Comparison of ENCODE assay signal across 8 cellular contexts in the genomic region with DNA sequence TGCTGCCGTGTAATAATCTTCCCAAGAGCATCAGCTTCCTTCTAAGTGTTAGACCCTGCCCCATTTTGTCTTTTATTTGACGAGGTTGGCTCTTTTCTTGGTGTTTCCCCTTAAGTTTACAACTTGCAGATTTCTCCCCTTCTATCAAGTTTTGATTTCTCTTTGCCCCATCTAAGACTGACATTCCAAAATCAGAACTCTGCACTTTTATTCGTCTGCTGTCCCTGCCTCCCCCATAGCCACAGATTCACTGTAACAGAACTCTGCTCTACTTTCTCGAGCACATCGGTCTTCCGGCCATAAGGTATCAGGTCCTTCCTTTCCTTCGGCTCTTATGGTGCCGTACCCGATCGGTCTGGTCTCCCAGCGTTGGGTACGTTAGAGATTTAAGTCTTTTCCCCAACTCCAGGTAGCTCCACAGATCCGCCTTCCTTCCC. TPM values are rescaled to one million over a fixed set of nuclear protein-coding genes. Genes with fewer than 3 reads are reported as not detected.
DNase-seq lines count a peak whose midpoint lies in the region; ATAC-seq and TF ChIP-seq lines count a peak whose summit lies in the region.

No MANE protein-coding gene starts in this region.

- peaks cover 5% of the 10 kb centered on the region for H3K4me1 ChIP-seq in foreskin keratinocyte

- POLR2A ChIA-PET in WTC11 (lab: Charles Lee), result no interaction called here

- H3K9me3 Mint-ChIP-seq in T-helper 1 cell treated with Interleukin-12 subunit alpha and Interleukin-12 subunit beta and Interleukin-4 antibody, amounts not matched to agents 30 μg/mL and 1 μg/mL, for 36 hours, result no peaks in the 10 kb centered on the region
- no peaks in the 10 kb centered on the region for H3K9me3 Mint-ChIP-seq in WTC11
- no peaks in the 10 kb centered on the region for H3K9me3 Mint-ChIP-seq in progenitor cell of endocrine pancreas (ENCODE audit: low read depth)

- H3K4me1 Mint-ChIP-seq in T-helper 1 cell treated with Interleukin-12 subunit alpha and Interleukin-12 subunit beta and Interleukin-4 antibody, amounts not matched to agents 30 μg/mL and 1 μg/mL, for 36 hours (ENCODE audit: low read depth), result peaks cover 22% of the 10 kb centered on the region
- H3K4me1 Mint-ChIP-seq in WTC11 (peaks cover 40% of the 10 kb centered on the region), progenitor cell of endocrine pancreas (ENCODE audit: low read depth) (peaks cover 9% of the 10 kb centered on the region)

- peak overlapping the region; percentile 98 for H3K27ac Mint-ChIP-seq in T-helper 1 cell treated with Interleukin-12 subunit alpha and Interleukin-12 subunit beta and Interleukin-4 antibody, amounts not matched to agents 30 μg/mL and 1 μg/mL, for 36 hours
- H3K27ac Mint-ChIP-seq in WTC11 (peak overlapping the region; percentile 98), progenitor cell of endocrine pancreas (peak overlapping the region; percentile 98)

- peak; percentile 15 for ATAC-seq in HG03066 (IDR thresholded peaks at IDR 0.05; ENCODE audit: low read depth, unreplicated experiment)
- peak; percentile 29 for ATAC-seq in WTC11
- ATAC-seq in foreskin keratinocyte, result peak; percentile 34

- H3K4me3 Mint-ChIP-seq in T-helper 1 cell treated with Interleukin-12 subunit alpha and Interleukin-12 subunit beta and Interleukin-4 antibody, amounts not matched to agents 30 μg/mL and 1 μg/mL, for 36 hours, result peak overlapping the region; percentile 99
- H3K4me3 Mint-ChIP-seq in WTC11 (peak overlapping the region; percentile 98), progenitor cell of endocrine pancreas (ENCODE audit: low read depth) (peak overlapping the region; percentile 97)

- DNase-seq in T-helper 1 cell, result no peak
- no peak for DNase-seq in WTC11 (ENCODE audit: low spot score)
- DNase-seq in foreskin keratinocyte, result peak; percentile 7 to 30
- no peak for DNase-seq in progenitor cell of endocrine pancreas (ENCODE audit: low spot score, unreplicated experiment)
- no peak for DNase-seq in pons (ENCODE audit: low spot score)
- no peak for DNase-seq in GM10266 (ENCODE audit: extremely low spot score)

- no peaks in the 10 kb centered on the region for H3K27me3 ChIP-seq in foreskin keratinocyte

- TF ChIP-seq CTCF in WTC11 (IDR thresholded peaks at IDR 0.05) (no peak), foreskin keratinocyte (conservative IDR thresholded peaks at IDR 0.05) (no peak), progenitor cell of endocrine pancreas (IDR thresholded peaks at IDR 0.05; ENCODE audit: unreplicated experiment) (no peak), GM10266 (IDR thresholded peaks at IDR 0.05; ENCODE audit: control insufficient read depth, insufficient read depth, low read depth, missing control alignments) (no peak)

- peak overlapping the region; percentile 75 for H3K27ac ChIP-seq in foreskin keratinocyte

- peaks cover 5% of the 10 kb centered on the region for H3K27me3 Mint-ChIP-seq in T-helper 1 cell treated with Interleukin-12 subunit alpha and Interleukin-12 subunit beta and Interleukin-4 antibody, amounts not matched to agents 30 μg/mL and 1 μg/mL, for 36 hours (ENCODE audit: low read depth)
- no peaks in the 10 kb centered on the region for H3K27me3 Mint-ChIP-seq in WTC11 (ENCODE audit: low read depth)
- no peaks in the 10 kb centered on the region for H3K27me3 Mint-ChIP-seq in progenitor cell of endocrine pancreas

- CTCF ChIA-PET in WTC11 (lab: Charles Lee), result interaction anchor here (1.0 kb wide), 1 partner anchor 279 kb away, joined by 3 read pairs; no protein-coding TSS in a partner anchor

- peaks cover 14% of the 10 kb centered on the region for H3K36me3 Mint-ChIP-seq in T-helper 1 cell treated with Interleukin-12 subunit alpha and Interleukin-12 subunit beta and Interleukin-4 antibody, amounts not matched to agents 30 μg/mL and 1 μg/mL, for 36 hours (ENCODE audit: low read depth)
- no peaks in the 10 kb centered on the region for H3K36me3 Mint-ChIP-seq in WTC11
- no peaks in the 10 kb centered on the region for H3K36me3 Mint-ChIP-seq in progenitor cell of endocrine pancreas (ENCODE audit: insufficient read depth)

TF ChIP-seq in WTC11, 78 proteins besides CTCF, POLR2A, EP300 and RAD21:
- TF ChIP-seq SP1 (CRISPR knock-in tag; conservative IDR thresholded peaks at IDR 0.05) (no peak), ZBTB21 (CRISPR knock-in tag; IDR thresholded peaks at IDR 0.05; ENCODE audit: borderline replicate concordance) (0 out of 2 replicates have a peak, but pooled peaks have one; percentile 5)
- TF ChIP-seq, protein P1, sequence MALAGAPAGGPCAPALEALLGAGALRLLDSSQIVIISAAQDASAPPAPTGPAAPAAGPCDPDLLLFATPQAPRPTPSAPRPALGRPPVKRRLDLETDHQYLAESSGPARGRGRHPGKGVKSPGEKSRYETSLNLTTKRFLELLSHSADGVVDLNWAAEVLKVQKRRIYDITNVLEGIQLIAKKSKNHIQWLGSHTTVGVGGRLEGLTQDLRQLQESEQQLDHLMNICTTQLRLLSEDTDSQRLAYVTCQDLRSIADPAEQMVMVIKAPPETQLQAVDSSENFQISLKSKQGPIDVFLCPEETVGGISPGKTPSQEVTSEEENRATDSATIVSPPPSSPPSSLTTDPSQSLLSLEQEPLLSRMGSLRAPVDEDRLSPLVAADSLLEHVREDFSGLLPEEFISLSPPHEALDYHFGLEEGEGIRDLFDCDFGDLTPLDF (CRISPR knock-in tag; IDR thresholded peaks at IDR 0.05), result no peak

RNA-seq across cellular contexts. Expression of a gene that starts 0.6 kb away (rescaled TPM):
- total RNA-seq in WTC11 (2021) (19.4 to 25.1 TPM (median 23.3 TPM) in 3 replicates), foreskin keratinocyte (7.4 and 7.9 TPM in 2 replicates), progenitor cell of endocrine pancreas (31.5 and 32.6 TPM in 2 replicates)
- polyA plus RNA-seq in foreskin keratinocyte, result 6.6 and 6.8 TPM in 2 replicates

RNA-seq across cellular contexts. Expression of a gene that starts 49.1 kb away (rescaled TPM):
- total RNA-seq in WTC11 (2021) (1.7 to 2.2 TPM (median 2.1 TPM) in 3 replicates), foreskin keratinocyte (not detected in 2 replicates), progenitor cell of endocrine pancreas (11.7 and 13.5 TPM in 2 replicates)
- not detected in 2 replicates for polyA plus RNA-seq in foreskin keratinocyte

Comparison
In these comparisons a context has a peak if more than half of its experiments do, and no peak if none do; other contexts are left out.
1. DNase-seq: peak in foreskin keratinocyte (2 of 2); none in T-helper 1 cell (0 of 5), WTC11 (single experiment), progenitor cell of endocrine pancreas (single experiment), pons (single experiment) and GM10266 (single experiment).
2. Peak in every context shown above with its lines, with median percentiles within 50 percentile points of each other: H3K27ac Mint-ChIP-seq, H3K4me3 Mint-ChIP-seq and ATAC-seq.